Comparison of ENCODE assay signal across 20 cellular contexts in genomic region chrX:71993371-71993770, GRCh38.
"Had no signal": no experiment of that assay in that cellular context is flagged by ENCODE, and none has a peak within 500 bp of the region (broad histone marks: within the 10 kb centered on the region; RNA-seq: fewer than 3 reads in every experiment).

No MANE protein-coding gene starts in this region.

- H3K4me3 ChIP-seq: esophagus muscularis mucosa, gastroesophageal sphincter, heart left ventricle, hepatocyte, left lung, neural progenitor cell, psoas muscle, sigmoid colon, testis, tibial artery had no signal

- H3K27me3 ChIP-seq: esophagus muscularis mucosa, foreskin keratinocyte, gastroesophageal sphincter, hepatocyte, left lung, neural progenitor cell, sigmoid colon, testis, tibial artery had no signal

- H3K27ac Mint-ChIP-seq: dendritic cell treated with granulocyte-macrophage colony-stimulating factor and Interleukin-4, amounts not matched to agents 40 ng/mL and 50 ng/mL, for 4 days; mesothelial cell of epicardium; neural progenitor cell; stimulated activated memory B cell treated with anti-CD40 and anti-IgM and Interleukin-4, amounts not matched to agents 10 μg/mL and 1 μg/mL and 100 μg/mL, for 72 hours; type B pancreatic cell had no signal

- H3K27me3 Mint-ChIP-seq: stimulated activated memory B cell treated with anti-CD40 and anti-IgM and Interleukin-4, amounts not matched to agents 10 μg/mL and 1 μg/mL and 100 μg/mL, for 72 hours; type B pancreatic cell had no signal

- H3K36me3 Mint-ChIP-seq: mesothelial cell of epicardium; neural progenitor cell; stimulated activated memory B cell treated with anti-CD40 and anti-IgM and Interleukin-4, amounts not matched to agents 10 μg/mL and 1 μg/mL and 100 μg/mL, for 72 hours; type B pancreatic cell had no signal

- H3K36me3 ChIP-seq: esophagus muscularis mucosa, gastroesophageal sphincter, heart left ventricle, left lung, neural progenitor cell, sigmoid colon, tibial artery had no signal

- DNase-seq: foreskin keratinocyte, heart left ventricle, left cardiac atrium, left lung, mesenchymal stem cell, psoas muscle, sigmoid colon, substantia nigra, testis, tibial artery had no signal

- H3K9me3 Mint-ChIP-seq: dendritic cell treated with granulocyte-macrophage colony-stimulating factor and Interleukin-4, amounts not matched to agents 40 ng/mL and 50 ng/mL, for 4 days; stimulated activated memory B cell treated with anti-CD40 and anti-IgM and Interleukin-4, amounts not matched to agents 10 μg/mL and 1 μg/mL and 100 μg/mL, for 72 hours; type B pancreatic cell had no signal

- H3K9me3 ChIP-seq: esophagus muscularis mucosa, gastroesophageal sphincter, heart left ventricle, left lung, psoas muscle, sigmoid colon, testis, tibial artery had no signal

- H3K4me1 ChIP-seq: foreskin keratinocyte, left lung, psoas muscle, testis, tibial artery had no signal

- ATAC-seq: foreskin keratinocyte, gastroesophageal sphincter, heart left ventricle, psoas muscle, right cardiac atrium had no signal

- H3K4me3 Mint-ChIP-seq: dendritic cell treated with granulocyte-macrophage colony-stimulating factor and Interleukin-4, amounts not matched to agents 40 ng/mL and 50 ng/mL, for 4 days; mesothelial cell of epicardium; nephron; neural progenitor cell; stimulated activated memory B cell treated with anti-CD40 and anti-IgM and Interleukin-4, amounts not matched to agents 10 μg/mL and 1 μg/mL and 100 μg/mL, for 72 hours; type B pancreatic cell had no signal

- H3K4me1 Mint-ChIP-seq: stimulated activated memory B cell treated with anti-CD40 and anti-IgM and Interleukin-4, amounts not matched to agents 10 μg/mL and 1 μg/mL and 100 μg/mL, for 72 hours had no signal

- H3K27ac ChIP-seq: esophagus muscularis mucosa, foreskin keratinocyte, gastroesophageal sphincter, hepatocyte, left lung, neural progenitor cell, psoas muscle, testis, tibial artery had no signal
